Comparison of ENCODE assay signal across 15 cellular contexts in genomic region chr17:75159196-75160031, GRCh38. TPM values are rescaled to one million over a fixed set of nuclear protein-coding genes. Genes with fewer than 3 reads are reported as not detected.
DNase-seq lines count a peak whose midpoint lies in the region; FAIRE-seq and TF ChIP-seq lines count a peak whose summit lies in the region.
"Had no signal": no experiment of that assay in that cellular context is flagged by ENCODE, and none has a peak within 500 bp of the region (broad histone marks: within the 10 kb centered on the region; RNA-seq: fewer than 3 reads in every experiment).

No MANE protein-coding gene starts in this region.

- no peaks in the 10 kb centered on the region for H3K27me3 ChIP-seq in keratinocyte (ENCODE audit: control insufficient read depth, extremely low read depth, insufficient read depth, low read length)
- H3K27me3 ChIP-seq: cardiac muscle cell, heart left ventricle, tibial nerve had no signal

- peaks cover 37% of the 10 kb centered on the region for H3K4me1 ChIP-seq in keratinocyte (ENCODE audit: control insufficient read depth, extremely low read depth, insufficient read depth, low read length)

- H3K36me3 ChIP-seq in keratinocyte (ENCODE audit: control insufficient read depth in 2 of 2, extremely low read depth in 1 of 2, insufficient read depth in 2 of 2, low read length in 2 of 2), result peaks cover 0 to 3% of the 10 kb centered on the region in 2 experiments
- H3K36me3 ChIP-seq: cardiac muscle cell had no signal

- dilution Hi-C loops in keratinocyte (cut with MboI; ENCODE audit: extremely low pct_ligation_motif_present, low sequenced_read_pairs), result no loop called here

- TF ChIP-seq CTCF in RWPE1 (conservative IDR thresholded peaks at IDR 0.05; ENCODE audit: low read depth) (no peak), keratinocyte (optimal IDR thresholded peaks at IDR 0.05 in 1 of 3, IDR thresholded peaks at IDR 0.05 in 1 of 3, conservative IDR thresholded peaks at IDR 0.05 in 1 of 3; ENCODE audit: extremely low read depth in 1 of 3, insufficient read depth in 2 of 3, low read length in 3 of 3) (no peak)

- DNase-seq in Daoy (ENCODE audit: low read depth) (peak; percentile 83), RWPE1 (ENCODE audit: low spot score) (peak; percentile 57), keratinocyte (ENCODE audit: low read depth, low spot score) (no peak), AG08395 (ENCODE audit: low spot score) (no peak), midbrain (lab: John Stamatoyannopoulos, UW) (no peak), anterior cingulate cortex (lab: John Stamatoyannopoulos, UW) (no peak)
- DNase-seq: activated CD8-positive, alpha-beta memory T cell treated with anti-CD3 and anti-CD28 coated beads for 24 hours; heart left ventricle; naive thymus-derived CD8-positive, alpha-beta T cell; NCI-H2029 treated with DMSO at 0.1 percent for 48 hours; SHP77 treated with DMSO at 0.1 percent for 48 hours; stimulated activated CD4-positive, alpha-beta T cell treated with anti-CD3 and anti-CD28 coated beads, Interleukin-4, amount 100 ng/mL, for 24 hours had no signal

- H3K4me2 ChIP-seq in keratinocyte (ENCODE audit: control insufficient read depth, extremely low read depth, insufficient read depth, low read depth, low read length), result peak overlapping the region; percentile 22

- peaks cover 4% of the 10 kb centered on the region for H3K9me1 ChIP-seq in keratinocyte (ENCODE audit: control insufficient read depth, extremely low read depth, insufficient read depth, low read length)

- H3K27ac ChIP-seq in RWPE1 (peak overlapping the region; percentile 65), keratinocyte (ENCODE audit: control insufficient read depth, insufficient read depth, low read length) (peak overlapping the region; percentile 92)
- H3K27ac ChIP-seq: cardiac muscle cell, heart left ventricle, tibial nerve had no signal

- peak overlapping the region; percentile 56 for H3K9ac ChIP-seq in keratinocyte (ENCODE audit: control insufficient read depth, extremely low read depth, insufficient read depth, low read length)

- H2AFZ ChIP-seq in keratinocyte (ENCODE audit: control insufficient read depth, low read length), result no peak overlapping the region

- CTCF ChIA-PET in RWPE1 (lab: Yijun Ruan, JAX), result no interaction called here

- H3K4me3 ChIP-seq in keratinocyte (ENCODE audit: control insufficient read depth in 2 of 3, extremely low read depth in 1 of 3, insufficient read depth in 2 of 3, low read depth in 1 of 3, low read length in 3 of 3), result no peak overlapping the region
- H3K4me3 ChIP-seq: cardiac muscle cell, HAP-1, heart left ventricle, tibial nerve had no signal

- POLR2A ChIA-PET in RWPE1 (lab: Yijun Ruan, JAX; ENCODE audit: low non-redundant PET), result no interaction called here

- H4K20me1 ChIP-seq in keratinocyte (ENCODE audit: control insufficient read depth, extremely low read depth, insufficient read depth, low read length), result no peaks in the 10 kb centered on the region

- FAIRE-seq in keratinocyte (lab: Jason Lieb, UNC), result peak; percentile 55

- H3K9me3 ChIP-seq in keratinocyte (ENCODE audit: control insufficient read depth, low read depth, low read length), result no peaks in the 10 kb centered on the region
- H3K9me3 ChIP-seq: HAP-1, heart left ventricle, tibial nerve had no signal

- no peaks in the 10 kb centered on the region for H3K79me2 ChIP-seq in keratinocyte (ENCODE audit: control insufficient read depth, insufficient read depth, low read length)

RNA-seq across cellular contexts. Expression of gene JPT1, which starts 5.1 kb away (rescaled TPM):
- total RNA-seq in Daoy (2014; rRNA removed; shearing (Covaris generic)), result 423 and 641 TPM in 2 replicates
- polyA plus RNA-seq in keratinocyte, result 67.5 to 452 TPM (median 142 TPM) in 3 replicates
- 130 TPM for polyA plus RNA-seq in keratinocyte (2011; ENCODE audit: low read depth)
- 236 and 338 TPM in 2 replicates for polyA plus RNA-seq in keratinocyte (2011; cell fraction: cytosol; rRNA removed)
- 135 and 172 TPM in 2 replicates for polyA plus RNA-seq in keratinocyte (2011; cell fraction: nucleus; rRNA removed)
- 339 and 621 TPM in 2 replicates for polyA plus RNA-seq in keratinocyte (2012; ENCODE audit: low replicate concordance)
- 48.8 to 71.8 TPM (median 51.3 TPM) in 3 replicates for polyA minus RNA-seq in keratinocyte
- polyA minus RNA-seq in keratinocyte (2011; cell fraction: cytosol; rRNA and poly(A)+ RNA removed), result 395 TPM
- 49.7 and 67.1 TPM in 2 replicates for polyA minus RNA-seq in keratinocyte (2011; cell fraction: nucleus; rRNA and poly(A)+ RNA removed)

RNA-seq across cellular contexts. Expression of gene SUMO2, which starts 23.3 kb away (rescaled TPM):
- 116 and 119 TPM in 2 replicates for total RNA-seq in Daoy (2014; rRNA removed; shearing (Covaris generic))
- polyA plus RNA-seq in keratinocyte, result 107 to 393 TPM (median 230 TPM) in 3 replicates
- 585 TPM for polyA plus RNA-seq in keratinocyte (2011; ENCODE audit: low read depth)
- 114 and 228 TPM in 2 replicates for polyA plus RNA-seq in keratinocyte (2011; cell fraction: cytosol; rRNA removed)
- polyA plus RNA-seq in keratinocyte (2011; cell fraction: nucleus; rRNA removed), result 40.4 and 49.2 TPM in 2 replicates
- 183 and 281 TPM in 2 replicates for polyA plus RNA-seq in keratinocyte (2012; ENCODE audit: low replicate concordance)
- 45.2 to 76.1 TPM (median 50.0 TPM) in 3 replicates for polyA minus RNA-seq in keratinocyte
- 150 TPM for polyA minus RNA-seq in keratinocyte (2011; cell fraction: cytosol; rRNA and poly(A)+ RNA removed)
- polyA minus RNA-seq in keratinocyte (2011; cell fraction: nucleus; rRNA and poly(A)+ RNA removed), result 10.2 and 35.3 TPM in 2 replicates

RNA-seq across cellular contexts. Expression of gene NT5C, which starts 27.9 kb away (rescaled TPM):
- 86.0 and 91.8 TPM in 2 replicates for total RNA-seq in Daoy (2014; rRNA removed; shearing (Covaris generic))
- polyA plus RNA-seq in keratinocyte, result 29.9 to 38.1 TPM (median 38.0 TPM) in 3 replicates
- polyA plus RNA-seq in keratinocyte (2011; ENCODE audit: low read depth), result 22.2 TPM
- 15.2 and 35.4 TPM in 2 replicates for polyA plus RNA-seq in keratinocyte (2011; cell fraction: cytosol; rRNA removed)
- polyA plus RNA-seq in keratinocyte (2011; cell fraction: nucleus; rRNA removed), result 32.0 and 44.4 TPM in 2 replicates
- 28.7 and 54.4 TPM in 2 replicates for polyA plus RNA-seq in keratinocyte (2012; ENCODE audit: low replicate concordance)
- 9.4 to 21.4 TPM (median 10.0 TPM) in 3 replicates for polyA minus RNA-seq in keratinocyte
- 16.1 TPM for polyA minus RNA-seq in keratinocyte (2011; cell fraction: cytosol; rRNA and poly(A)+ RNA removed)
- 8.1 and 9.2 TPM in 2 replicates for polyA minus RNA-seq in keratinocyte (2011; cell fraction: nucleus; rRNA and poly(A)+ RNA removed)

RNA-seq across cellular contexts. Expression of gene NUP85, which starts 46.1 kb away (rescaled TPM):
- 40.6 and 48.6 TPM in 2 replicates for total RNA-seq in Daoy (2014; rRNA removed; shearing (Covaris generic))
- polyA plus RNA-seq in keratinocyte, result 64.2 to 66.9 TPM (median 64.4 TPM) in 3 replicates
- 120 TPM for polyA plus RNA-seq in keratinocyte (2011; ENCODE audit: low read depth)
- polyA plus RNA-seq in keratinocyte (2011; cell fraction: cytosol; rRNA removed), result 31.9 and 33.0 TPM in 2 replicates
- 146 and 154 TPM in 2 replicates for polyA plus RNA-seq in keratinocyte (2011; cell fraction: nucleus; rRNA removed)
- polyA plus RNA-seq in keratinocyte (2012; ENCODE audit: low replicate concordance), result 44.5 and 46.8 TPM in 2 replicates
- 45.5 to 78.2 TPM (median 56.4 TPM) in 3 replicates for polyA minus RNA-seq in keratinocyte
- polyA minus RNA-seq in keratinocyte (2011; cell fraction: cytosol; rRNA and poly(A)+ RNA removed), result 29.4 TPM
- 30.6 and 49.4 TPM in 2 replicates for polyA minus RNA-seq in keratinocyte (2011; cell fraction: nucleus; rRNA and poly(A)+ RNA removed)

RNA-seq across cellular contexts. Expression of gene ARMC7, which starts 49.6 kb away (rescaled TPM):
- total RNA-seq in Daoy (2014; rRNA removed; shearing (Covaris generic)), result 2.6 and 3.6 TPM in 2 replicates
- polyA plus RNA-seq in keratinocyte, result 3.2 to 6.0 TPM (median 4.2 TPM) in 3 replicates
- polyA plus RNA-seq in keratinocyte (2011; ENCODE audit: low read depth), result 1.8 TPM
- polyA plus RNA-seq in keratinocyte (2011; cell fraction: cytosol; rRNA removed), result 3.5 and 4.7 TPM in 2 replicates
- 8.7 and 10.6 TPM in 2 replicates for polyA plus RNA-seq in keratinocyte (2011; cell fraction: nucleus; rRNA removed)
- polyA plus RNA-seq in keratinocyte (2012; ENCODE audit: low replicate concordance), result 5.9 and 6.3 TPM in 2 replicates
- 3.4 to 5.4 TPM (median 3.5 TPM) in 3 replicates for polyA minus RNA-seq in keratinocyte
- polyA minus RNA-seq in keratinocyte (2011; cell fraction: cytosol; rRNA and poly(A)+ RNA removed), result 4.0 TPM
- 4.2 and 5.9 TPM in 2 replicates for polyA minus RNA-seq in keratinocyte (2011; cell fraction: nucleus; rRNA and poly(A)+ RNA removed)

Comparison
In these comparisons a context has a peak if more than half of its experiments do, and no peak if none do; other contexts are left out.
1. DNase-seq: peak in Daoy (single experiment) and RWPE1 (single experiment); none in keratinocyte (single experiment), AG08395 (single experiment), midbrain (single experiment) and anterior cingulate cortex (0 of 58).